In genomic region chr5:73814234-73814846, GRCh38 we compare ENCODE assay signal across 16 cellular contexts.
DNase-seq lines count a peak whose midpoint lies in the region; ATAC-seq and TF ChIP-seq lines count a peak whose summit lies in the region.
"Had no signal": no experiment of that assay in that cellular context is flagged by ENCODE, and none has a peak within 500 bp of the region (broad histone marks: within the 10 kb centered on the region; RNA-seq: fewer than 3 reads in every experiment).

No MANE protein-coding gene starts in this region.

- no peaks in the 10 kb centered on the region for H3K27me3 ChIP-seq in breast epithelium

- H3K36me3 ChIP-seq in breast epithelium: no peaks in the 10 kb centered on the region
- H3K36me3 ChIP-seq: left ventricle myocardium inferior had no signal

- H3K4me3 Mint-ChIP-seq in activated CD4-positive, alpha-beta memory T cell treated with anti-CD3 and anti-CD28 coated beads for 36 hours: no peak overlapping the region
- H3K4me3 Mint-ChIP-seq: effector memory CD8-positive, alpha-beta T cell had no signal

- H3K36me3 Mint-ChIP-seq in activated CD4-positive, alpha-beta memory T cell treated with anti-CD3 and anti-CD28 coated beads for 36 hours: no peaks in the 10 kb centered on the region

- CTCF ChIA-PET in activated CD4-positive, alpha-beta memory T cell treated with anti-CD3 and anti-CD28 coated beads for 36 hours (lab: Charles Lee): interaction anchor here (1.0 kb wide), 1 partner anchor 223 kb away, joined by 4 read pairs; no protein-coding TSS in a partner anchor

- DNase-seq in Caki2 (ENCODE audit: low read depth) (peak; percentile 48), breast epithelium (ENCODE audit: low spot score in 2 of 2) (no peak), left colon (no peak), retina (peak; percentile 14), SKM-1 treated with dmso at 0.1 percent for 144 hours (lab: John Stamatoyannopoulos, UW; ENCODE audit: unreplicated experiment) (no peak), NCI-H2081 treated with DMSO at 0.1 percent for 48 hours (lab: John Stamatoyannopoulos, UW) (no peak)
- no peak for DNase-seq in activated CD4-positive, alpha-beta memory T cell treated with anti-CD3 and anti-CD28 coated beads for 36 hours
- DNase-seq: ACHN; activated gamma-delta T cell treated with Interleukin-2 at 50 U/mL for 16 hours; DMS79 treated with DMSO at 0.1 percent for 48 hours; effector memory CD8-positive, alpha-beta T cell; left ventricle myocardium inferior; NCI-H187 treated with DMSO at 0.1 percent for 48 hours; NCI-H446 treated with DMSO at 0.1 percent for 48 hours had no signal

- H3K4me1 ChIP-seq in breast epithelium: no peaks in the 10 kb centered on the region
- H3K4me1 ChIP-seq: left ventricle myocardium inferior had no signal

- H3K9me3 ChIP-seq in breast epithelium: no peaks in the 10 kb centered on the region
- H3K9me3 ChIP-seq: left ventricle myocardium inferior had no signal

- no peak overlapping the region for H3K27ac Mint-ChIP-seq in activated CD4-positive, alpha-beta memory T cell treated with anti-CD3 and anti-CD28 coated beads for 36 hours
- H3K27ac Mint-ChIP-seq: effector memory CD8-positive, alpha-beta T cell had no signal

- peaks cover 11% of the 10 kb centered on the region for H3K27me3 Mint-ChIP-seq in activated CD4-positive, alpha-beta memory T cell treated with anti-CD3 and anti-CD28 coated beads for 36 hours

- in situ Hi-C loops in Caki2 (cut with HindIII; ENCODE audit: low pct_unique_long_range_greater_than_20kb, low sequenced_read_pairs): no loop called here

- H3K27ac ChIP-seq in breast epithelium: peak overlapping the region; percentile 78 to 82
- H3K27ac ChIP-seq: left ventricle myocardium inferior had no signal

- no peaks in the 10 kb centered on the region for H3K9me3 Mint-ChIP-seq in activated CD4-positive, alpha-beta memory T cell treated with anti-CD3 and anti-CD28 coated beads for 36 hours
- H3K9me3 Mint-ChIP-seq: effector memory CD8-positive, alpha-beta T cell had no signal

- peak; percentile 48 for ATAC-seq in left colon
- no peak for ATAC-seq in GM19324 (IDR thresholded peaks at IDR 0.05; ENCODE audit: low FRiP score, unreplicated experiment)
- ATAC-seq: effector memory CD8-positive, alpha-beta T cell; Right ventricle myocardium inferior had no signal

- H3K4me3 ChIP-seq in breast epithelium: peak overlapping the region in 2 of 3 donors; percentile 48 to 59
- H3K4me3 ChIP-seq: left ventricle myocardium inferior had no signal

- no peak for TF ChIP-seq POLR2A in breast epithelium (IDR thresholded peaks at IDR 0.05)

- TF ChIP-seq CTCF in breast epithelium (IDR thresholded peaks at IDR 0.05): no peak

- H3K4me1 Mint-ChIP-seq in activated CD4-positive, alpha-beta memory T cell treated with anti-CD3 and anti-CD28 coated beads for 36 hours (ENCODE audit: low read depth): no peaks in the 10 kb centered on the region

- POLR2A ChIA-PET in activated CD4-positive, alpha-beta memory T cell treated with anti-CD3 and anti-CD28 coated beads for 36 hours (lab: Charles Lee): interaction anchor here (0.6 kb wide), 1 partner anchor 316 kb away, joined by 3 read pairs; no protein-coding TSS in a partner anchor

- intact Hi-C loops in breast epithelium (cut with DNase I; ENCODE audit: low total_unique reads) (no loop called here), left colon (cut with DNase I, micrococcal nuclease) (no loop called here)
- intact Hi-C loops in activated CD4-positive, alpha-beta memory T cell treated with anti-CD3 and anti-CD28 coated beads for 36 hours (cut with micrococcal nuclease): no loop called here

Comparison
In these comparisons a context has a peak if more than half of its experiments do, and no peak if none do; other contexts are left out.
1. DNase-seq: peak in Caki2 (single experiment) and retina (single experiment); none in breast epithelium (0 of 2), left colon (0 of 2), SKM-1 treated with dmso at 0.1 percent for 144 hours (single experiment), NCI-H2081 treated with DMSO at 0.1 percent for 48 hours (single experiment) and activated CD4-positive, alpha-beta memory T cell treated with anti-CD3 and anti-CD28 coated beads for 36 hours (single experiment).